29 cellular contexts compared by ENCODE assay signal in genomic region chr22:43441751-43442150, GRCh38. TPM values are rescaled to one million over a fixed set of nuclear protein-coding genes. Genes with fewer than 3 reads are reported as not detected.
DNase-seq lines count a peak whose midpoint lies in the region; ATAC-seq and TF ChIP-seq lines count a peak whose summit lies in the region.
"Had no signal": no experiment of that assay in that cellular context is flagged by ENCODE, and none has a peak within 500 bp of the region (broad histone marks: within the 10 kb centered on the region; RNA-seq: fewer than 3 reads in every experiment).

No MANE protein-coding gene starts in this region.

- peaks cover 36% of the 10 kb centered on the region for H3K4me1 Mint-ChIP-seq in brain
- H3K4me1 Mint-ChIP-seq: CD14-positive monocyte; CD8-positive, alpha-beta memory T cell had no signal

- H3K27me3 ChIP-seq in BLaER1: no peaks in the 10 kb centered on the region
- no peaks in the 10 kb centered on the region for H3K27me3 ChIP-seq in BLaER1 treated with 17β-estradiol and CSF1 and Interleukin-3, amounts not matched to agents 10 nM and 100 nM
- H3K27me3 ChIP-seq in smooth muscle cell (ENCODE audit: low read depth): peaks cover 28% of the 10 kb centered on the region

- H3K36me3 ChIP-seq in BLaER1: no peaks in the 10 kb centered on the region
- no peaks in the 10 kb centered on the region for H3K36me3 ChIP-seq in BLaER1 treated with 17β-estradiol and CSF1 and Interleukin-3, amounts not matched to agents 10 nM and 100 nM
- H3K36me3 ChIP-seq in smooth muscle cell (ENCODE audit: low read depth): no peaks in the 10 kb centered on the region
- H3K36me3 ChIP-seq: SJCRH30 had no signal

- H3K27ac Mint-ChIP-seq in brain: peak overlapping the region in 3 of 5 experiments; percentile 16 to 65 (median 43)
- H3K27ac Mint-ChIP-seq: CD8-positive, alpha-beta memory T cell; HFFc6 had no signal

- peak overlapping the region; percentile 75 for H3K4me2 ChIP-seq in BLaER1
- H3K4me2 ChIP-seq in BLaER1 treated with 17β-estradiol and CSF1 and Interleukin-3, amounts not matched to agents 10 nM and 100 nM: peak overlapping the region in 8 of 11 experiments; percentile 18 to 82 (median 62); a peak in 10 of 22 replicates
- H3K4me2 ChIP-seq in smooth muscle cell: no peak overlapping the region

- H3K4me1 ChIP-seq in BLaER1 (peaks cover 76% of the 10 kb centered on the region), smooth muscle cell (ENCODE audit: low read depth) (no peaks in the 10 kb centered on the region)
- H3K4me1 ChIP-seq in BLaER1 treated with 17β-estradiol and CSF1 and Interleukin-3, amounts not matched to agents 10 nM and 100 nM: peaks cover 8 to 74% (median 67%) of the 10 kb centered on the region in 10 experiments; a peak in 19 of 20 replicates
- H3K4me1 ChIP-seq: SJCRH30 had no signal

- no peak for ATAC-seq in sciatic nerve
- ATAC-seq: GM12878, PC-3, SK-N-SH treated with all-trans-retinoic acid at 6 μM for 48 hours had no signal

- no peaks in the 10 kb centered on the region for H3K9me3 Mint-ChIP-seq in brain
- H3K9me3 Mint-ChIP-seq: CD14-positive monocyte had no signal

- intact Hi-C loops in sciatic nerve (cut with DNase I): no loop called here

- TF ChIP-seq CTCF in brain (conservative IDR thresholded peaks at IDR 0.05): no peak
- TF ChIP-seq CTCF in smooth muscle cell (IDR thresholded peaks at IDR 0.05; ENCODE audit: borderline replicate concordance, insufficient read depth, poor library complexity, severe bottlenecking): no peak

- H3K9me3 ChIP-seq in BLaER1 (no peaks in the 10 kb centered on the region), smooth muscle cell (replicated peaks; ENCODE audit: low read depth) (no peaks in the 10 kb centered on the region)
- H3K9me3 ChIP-seq in BLaER1 treated with 17β-estradiol and CSF1 and Interleukin-3, amounts not matched to agents 10 nM and 100 nM (replicated peaks in 1 of 11): no peaks in the 10 kb centered on the region
- H3K9me3 ChIP-seq: SJCRH30 had no signal

- no peak overlapping the region for H2AFZ ChIP-seq in smooth muscle cell (ENCODE audit: low read depth)

- no peaks in the 10 kb centered on the region for H4K20me1 ChIP-seq in BLaER1
- peaks cover 0 to 22% (median 0%) of the 10 kb centered on the region in 11 experiments; a peak in 3 of 22 replicates for H4K20me1 ChIP-seq in BLaER1 treated with 17β-estradiol and CSF1 and Interleukin-3, amounts not matched to agents 10 nM and 100 nM
- no peaks in the 10 kb centered on the region for H4K20me1 ChIP-seq in smooth muscle cell (ENCODE audit: low read depth)

- no peak overlapping the region for H3K4me3 ChIP-seq in BLaER1
- H3K4me3 ChIP-seq in BLaER1 treated with 17β-estradiol and CSF1 and Interleukin-3, amounts not matched to agents 10 nM and 100 nM: no peak overlapping the region
- no peak overlapping the region for H3K4me3 ChIP-seq in smooth muscle cell
- H3K4me3 ChIP-seq: GM12878, SJCRH30 had no signal

- H3K9ac ChIP-seq in BLaER1: no peak overlapping the region
- H3K9ac ChIP-seq in BLaER1 treated with 17β-estradiol and CSF1 and Interleukin-3, amounts not matched to agents 10 nM and 100 nM: no peak overlapping the region
- no peak overlapping the region for H3K9ac ChIP-seq in smooth muscle cell (ENCODE audit: low read depth)

- H3K36me3 Mint-ChIP-seq in brain: no peaks in the 10 kb centered on the region
- H3K36me3 Mint-ChIP-seq: CD14-positive monocyte; CD8-positive, alpha-beta memory T cell had no signal

- H3K27ac ChIP-seq in BLaER1: no peak overlapping the region
- no peak overlapping the region for H3K27ac ChIP-seq in BLaER1 treated with 17β-estradiol and CSF1 and Interleukin-3, amounts not matched to agents 10 nM and 100 nM
- H3K27ac ChIP-seq in smooth muscle cell (ENCODE audit: low read depth): no peak overlapping the region
- H3K27ac ChIP-seq: SJCRH30 had no signal

- DNase-seq in sciatic nerve (ENCODE audit: low spot score) (peak; percentile 23), NCI-H2227 treated with DMSO at 0.1 percent for 48 hours (lab: John Stamatoyannopoulos, UW) (no peak), anterior cingulate cortex (lab: John Stamatoyannopoulos, UW) (no peak), smooth muscle cell (lab: John Stamatoyannopoulos, UW; ENCODE audit: unreplicated experiment) (no peak)
- DNase-seq: CD8-positive, alpha-beta memory T cell; DMS 273 treated with DMSO at 0.1 percent for 48 hours; DMS79; EL; GDM1; HFFc6; KBM-7; NCI-H1105 treated with DMSO at 0.1 percent for 48 hours; NCI-H146; NCI-H1930; NCI-H2107; NCI-H226; NCI-H510A; NK-92 treated with Interleukin-12 subunit alpha and Interleukin-12 subunit beta, amount 100 ng/mL, for 24 hours; PC-3; SJCRH30 had no signal

- H3K27me3 Mint-ChIP-seq in brain: peaks cover 4% of the 10 kb centered on the region

- no peak overlapping the region for H3K4me3 Mint-ChIP-seq in brain
- H3K4me3 Mint-ChIP-seq: CD14-positive monocyte; CD8-positive, alpha-beta memory T cell; HFFc6 had no signal

- H3K79me2 ChIP-seq in smooth muscle cell (ENCODE audit: low read depth): no peaks in the 10 kb centered on the region

- no peaks in the 10 kb centered on the region for H3F3A ChIP-seq in smooth muscle cell (ENCODE audit: low read depth)

- WGBS in smooth muscle cell (ENCODE audit: low lambda C conversion rate): 61% methylated on average over 8 of the region's 8 CpGs

RNA-seq across cellular contexts. Expression of gene MPPED1, which starts 29.9 kb away (rescaled TPM):
- polyA plus RNA-seq in brain (ENCODE audit: insufficient read depth, low read depth, low replicate concordance) (12.8 TPM), smooth muscle cell (not detected in 2 replicates)
- total RNA-seq in sciatic nerve (2.5 TPM), smooth muscle cell (not detected in 2 replicates)
- total RNA-seq: A673; CD8-positive, alpha-beta memory T cell; HFFc6; LHCN-M2; MCF 10A; PC-3; SJCRH30 had no signal
- polyA plus RNA-seq: CD14-positive monocyte; CD8-positive, alpha-beta memory T cell; GM12878 had no signal
